Comparison of ENCODE assay signal across 18 cellular contexts in genomic region chr2:177612651-177613050, GRCh38.
"Had no signal": no experiment of that assay in that cellular context is flagged by ENCODE, and none has a peak within 500 bp of the region (broad histone marks: within the 10 kb centered on the region; RNA-seq: fewer than 3 reads in every experiment).

No MANE protein-coding gene starts in this region.

- H3K27me3 ChIP-seq: colonic mucosa, gastrocnemius medialis, heart right ventricle, pancreas had no signal

- H3K27ac Mint-ChIP-seq: mesothelial cell of epicardium, natural killer cell, progenitor cell of endocrine pancreas had no signal

- DNase-seq: colonic mucosa; effector CD4-positive, alpha-beta T cell; gastrocnemius medialis; heart right ventricle; hypothalamus; mammary epithelial cell; natural killer cell; occipital lobe; pancreas; right cardiac atrium; small intestine; stimulated activated CD4-positive, alpha-beta T cell treated with anti-CD3 and anti-CD28 coated beads, Interleukin-2, amount 100 ng/mL, for 48 hours; stimulated activated naive CD4-positive, alpha-beta T cell treated with Interleukin-2 at 50 U/mL for 16 hours; trophoblast cell had no signal

- H3K36me3 Mint-ChIP-seq: natural killer cell had no signal

- H3K9me3 ChIP-seq: colonic mucosa, gastrocnemius medialis, pancreas had no signal

- H3K4me3 ChIP-seq: colonic mucosa, gastrocnemius medialis, heart right ventricle, pancreas had no signal

- H3K9me3 Mint-ChIP-seq: natural killer cell had no signal

- H3K4me1 ChIP-seq: colonic mucosa, pancreas had no signal

- H3K36me3 ChIP-seq: colonic mucosa, gastrocnemius medialis, heart right ventricle, pancreas had no signal

- H3K4me1 Mint-ChIP-seq: natural killer cell had no signal

- H3K4me3 Mint-ChIP-seq: mesothelial cell of epicardium, natural killer cell had no signal

- H3K27ac ChIP-seq: colonic mucosa, gastrocnemius medialis, heart right ventricle, pancreas had no signal

- H3K27me3 Mint-ChIP-seq: progenitor cell of endocrine pancreas had no signal

- ATAC-seq: esophagus mucosa, gastrocnemius medialis, heart right ventricle, left lobe of liver, natural killer cell, pancreas, right cardiac atrium had no signal
